ENCODE assay signal across 1 cellular context in the genomic region with DNA sequence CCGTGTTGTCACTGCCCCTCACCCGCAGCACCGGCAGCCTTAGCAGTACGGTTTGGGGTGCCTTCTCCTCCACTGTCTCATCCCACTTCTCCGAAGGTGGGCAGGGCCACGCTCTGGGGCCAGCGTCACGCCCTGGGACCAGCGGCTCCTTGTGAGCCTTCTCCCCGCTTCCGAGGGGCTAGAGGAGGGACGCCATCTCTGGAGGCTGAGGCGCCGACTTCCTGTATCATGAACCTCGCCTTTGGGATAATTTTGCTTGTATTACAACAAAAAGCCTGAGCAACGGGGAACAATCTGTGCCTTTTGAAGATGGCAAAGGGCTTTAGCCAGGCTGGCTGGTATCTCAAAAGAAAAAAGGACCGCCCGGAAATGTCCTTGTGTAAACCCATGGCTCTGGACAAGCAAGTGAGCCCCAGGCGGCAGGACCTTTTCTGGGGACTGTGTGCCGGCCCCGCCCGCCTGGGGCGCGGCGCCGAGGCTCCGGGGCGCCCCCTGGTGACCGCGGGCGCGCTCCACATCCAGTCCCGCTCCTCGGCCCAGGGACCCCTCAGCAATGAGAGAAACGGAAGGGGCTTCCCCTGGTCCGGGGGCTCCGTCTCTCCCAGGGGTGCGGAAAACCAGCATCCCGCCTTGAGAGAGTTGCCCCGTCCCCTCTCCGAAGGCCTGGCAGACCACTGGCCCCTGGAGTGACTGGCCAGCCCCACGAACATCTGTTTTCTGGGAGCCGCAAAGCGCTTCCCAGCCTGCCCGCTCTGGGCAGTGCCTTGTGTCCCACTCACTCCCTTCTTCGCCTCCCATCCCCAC.
TF ChIP-seq lines count a peak whose summit lies in the region.

No MANE protein-coding gene starts in this region.

TF ChIP-seq in HepG2, 621 proteins besides CTCF, POLR2A, EP300 and RAD21 (continued from another document and continues in another):
- peak; percentile 44 for TF ChIP-seq PAXIP1 (CRISPR knock-in tag; conservative IDR thresholded peaks at IDR 0.05)
- no peak for TF ChIP-seq KDM6A (CRISPR knock-in tag; IDR thresholded peaks at IDR 0.05; ENCODE audit: low read depth)
- no peak for TF ChIP-seq ZBTB21 (CRISPR knock-in tag; IDR thresholded peaks at IDR 0.05)
- no peak for TF ChIP-seq ZNF737 (CRISPR knock-in tag; IDR thresholded peaks at IDR 0.05; ENCODE audit: borderline replicate concordance)
- peak; percentile 60; the same call in 1 of the 2 replicates for TF ChIP-seq ZMYM4 (CRISPR knock-in tag; IDR thresholded peaks at IDR 0.05)
- TF ChIP-seq MTF1 (CRISPR knock-in tag; IDR thresholded peaks at IDR 0.05) = no peak
- no peak for TF ChIP-seq ZNF282 (IDR thresholded peaks at IDR 0.05; ENCODE audit: partially characterized antibody)
- peak; percentile 99 for TF ChIP-seq AGO2 (optimal IDR thresholded peaks at IDR 0.05; ENCODE audit: low read depth, low read length)
- TF ChIP-seq KIAA2018 (CRISPR knock-in tag; IDR thresholded peaks at IDR 0.05; ENCODE audit: borderline replicate concordance) = no peak
- TF ChIP-seq ARNTL (CRISPR knock-in tag; IDR thresholded peaks at IDR 0.05) = no peak
- TF ChIP-seq PTBP1 (IDR thresholded peaks at IDR 0.05; ENCODE audit: low read depth, low read length, poor library complexity, severe bottlenecking) = no peak
- TF ChIP-seq ZNF776 (CRISPR knock-in tag; IDR thresholded peaks at IDR 0.05) = no peak
- TF ChIP-seq, protein P1, sequence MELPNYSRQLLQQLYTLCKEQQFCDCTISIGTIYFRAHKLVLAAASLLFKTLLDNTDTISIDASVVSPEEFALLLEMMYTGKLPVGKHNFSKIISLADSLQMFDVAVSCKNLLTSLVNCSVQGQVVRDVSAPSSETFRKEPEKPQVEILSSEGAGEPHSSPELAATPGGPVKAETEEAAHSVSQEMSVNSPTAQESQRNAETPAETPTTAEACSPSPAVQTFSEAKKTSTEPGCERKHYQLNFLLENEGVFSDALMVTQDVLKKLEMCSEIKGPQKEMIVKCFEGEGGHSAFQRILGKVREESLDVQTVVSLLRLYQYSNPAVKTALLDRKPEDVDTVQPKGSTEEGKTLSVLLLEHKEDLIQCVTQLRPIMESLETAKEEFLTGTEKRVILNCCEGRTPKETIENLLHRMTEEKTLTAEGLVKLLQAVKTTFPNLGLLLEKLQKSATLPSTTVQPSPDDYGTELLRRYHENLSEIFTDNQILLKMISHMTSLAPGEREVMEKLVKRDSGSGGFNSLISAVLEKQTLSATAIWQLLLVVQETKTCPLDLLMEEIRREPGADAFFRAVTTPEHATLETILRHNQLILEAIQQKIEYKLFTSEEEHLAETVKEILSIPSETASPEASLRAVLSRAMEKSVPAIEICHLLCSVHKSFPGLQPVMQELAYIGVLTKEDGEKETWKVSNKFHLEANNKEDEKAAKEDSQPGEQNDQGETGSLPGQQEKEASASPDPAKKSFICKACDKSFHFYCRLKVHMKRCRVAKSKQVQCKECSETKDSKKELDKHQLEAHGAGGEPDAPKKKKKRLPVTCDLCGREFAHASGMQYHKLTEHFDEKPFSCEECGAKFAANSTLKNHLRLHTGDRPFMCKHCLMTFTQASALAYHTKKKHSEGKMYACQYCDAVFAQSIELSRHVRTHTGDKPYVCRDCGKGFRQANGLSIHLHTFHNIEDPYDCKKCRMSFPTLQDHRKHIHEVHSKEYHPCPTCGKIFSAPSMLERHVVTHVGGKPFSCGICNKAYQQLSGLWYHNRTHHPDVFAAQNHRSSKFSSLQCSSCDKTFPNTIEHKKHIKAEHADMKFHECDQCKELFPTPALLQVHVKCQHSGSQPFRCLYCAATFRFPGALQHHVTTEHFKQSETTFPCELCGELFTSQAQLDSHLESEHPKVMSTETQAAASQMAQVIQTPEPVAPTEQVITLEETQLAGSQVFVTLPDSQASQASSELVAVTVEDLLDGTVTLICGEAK (IDR thresholded peaks at IDR 0.05) = no peak
- TF ChIP-seq, protein P1 (CRISPR knock-in tag; IDR thresholded peaks at IDR 0.05) = peak; percentile 59
- TF ChIP-seq, protein P2, sequence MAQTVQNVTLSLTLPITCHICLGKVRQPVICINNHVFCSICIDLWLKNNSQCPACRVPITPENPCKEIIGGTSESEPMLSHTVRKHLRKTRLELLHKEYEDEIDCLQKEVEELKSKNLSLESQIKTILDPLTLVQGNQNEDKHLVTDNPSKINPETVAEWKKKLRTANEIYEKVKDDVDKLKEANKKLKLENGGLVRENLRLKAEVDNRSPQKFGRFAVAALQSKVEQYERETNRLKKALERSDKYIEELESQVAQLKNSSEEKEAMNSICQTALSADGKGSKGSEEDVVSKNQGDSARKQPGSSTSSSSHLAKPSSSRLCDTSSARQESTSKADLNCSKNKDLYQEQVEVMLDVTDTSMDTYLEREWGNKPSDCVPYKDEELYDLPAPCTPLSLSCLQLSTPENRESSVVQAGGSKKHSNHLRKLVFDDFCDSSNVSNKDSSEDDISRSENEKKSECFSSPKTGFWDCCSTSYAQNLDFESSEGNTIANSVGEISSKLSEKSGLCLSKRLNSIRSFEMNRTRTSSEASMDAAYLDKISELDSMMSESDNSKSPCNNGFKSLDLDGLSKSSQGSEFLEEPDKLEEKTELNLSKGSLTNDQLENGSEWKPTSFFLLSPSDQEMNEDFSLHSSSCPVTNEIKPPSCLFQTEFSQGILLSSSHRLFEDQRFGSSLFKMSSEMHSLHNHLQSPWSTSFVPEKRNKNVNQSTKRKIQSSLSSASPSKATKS (CRISPR knock-in tag; IDR thresholded peaks at IDR 0.05) = no peak
- TF ChIP-seq CBX1 (IDR thresholded peaks at IDR 0.05; ENCODE audit: low read depth) = no peak
- TF ChIP-seq ZNF572 (CRISPR knock-in tag; IDR thresholded peaks at IDR 0.05) = no peak
- no peak for TF ChIP-seq ZNF251 (CRISPR knock-in tag; IDR thresholded peaks at IDR 0.05)
- no peak for TF ChIP-seq CCDC6 (CRISPR knock-in tag; IDR thresholded peaks at IDR 0.05)
- TF ChIP-seq EZH2 (conservative IDR thresholded peaks at IDR 0.05; ENCODE audit: low read depth, low read length) = no peak
- TF ChIP-seq HIVEP1 (CRISPR knock-in tag; IDR thresholded peaks at IDR 0.05) = no peak
- peak; percentile 45; the same call in 1 of the 2 replicates for TF ChIP-seq SOX5 (CRISPR knock-in tag; IDR thresholded peaks at IDR 0.05; ENCODE audit: borderline replicate concordance)
- TF ChIP-seq ZNF816 (CRISPR knock-in tag; IDR thresholded peaks at IDR 0.05; ENCODE audit: borderline replicate concordance) = 0 out of 2 replicates have a peak, but pooled peaks have one; percentile 51
- TF ChIP-seq ZNF496 (CRISPR knock-in tag; IDR thresholded peaks at IDR 0.05; ENCODE audit: insufficient replicate concordance) = no peak
- TF ChIP-seq KLF13 (CRISPR knock-in tag; IDR thresholded peaks at IDR 0.05) = no peak
- TF ChIP-seq ZNF546 (CRISPR knock-in tag; conservative IDR thresholded peaks at IDR 0.05) = no peak
- TF ChIP-seq ZNF792 (CRISPR knock-in tag; IDR thresholded peaks at IDR 0.05) = no peak
- TF ChIP-seq ZNF431 (CRISPR knock-in tag; IDR thresholded peaks at IDR 0.05; ENCODE audit: borderline replicate concordance, low read depth) = no peak
